In genomic region chr11:12111482-12112149, GRCh38 we compare ENCODE assay signal across 1 cellular context.
TF ChIP-seq lines count a peak whose summit lies in the region.

No MANE protein-coding gene starts in this region.

TF ChIP-seq in K562, 482 proteins besides CTCF, POLR2A, EP300 and RAD21 (continued from another document):
- TF ChIP-seq NR4A1 (CRISPR knock-in tag; IDR thresholded peaks at IDR 0.05) = no peak
- no peak for TF ChIP-seq NR4A1 (tag; IDR thresholded peaks at IDR 0.05)
